ENCODE assay signal across 14 cellular contexts in genomic region chr5:73917433-73917832, GRCh38.
DNase-seq lines count a peak whose midpoint lies in the region; ATAC-seq lines count a peak whose summit lies in the region.
"Had no signal": no experiment of that assay in that cellular context is flagged by ENCODE, and none has a peak within 500 bp of the region (broad histone marks: within the 10 kb centered on the region; RNA-seq: fewer than 3 reads in every experiment).

No MANE protein-coding gene starts in this region.

- no peak overlapping the region for H3K4me3 Mint-ChIP-seq in activated naive CD4-positive, alpha-beta T cell treated with anti-CD3 and anti-CD28 coated beads for 36 hours
- H3K4me3 Mint-ChIP-seq: CD8-positive, alpha-beta memory T cell; neural progenitor cell had no signal

- intact Hi-C loops in left ventricle myocardium superior (cut with micrococcal nuclease) = no loop called here
- intact Hi-C loops in activated naive CD4-positive, alpha-beta T cell treated with anti-CD3 and anti-CD28 coated beads for 36 hours (cut with micrococcal nuclease) = no loop called here

- no peaks in the 10 kb centered on the region for H3K36me3 Mint-ChIP-seq in activated naive CD4-positive, alpha-beta T cell treated with anti-CD3 and anti-CD28 coated beads for 36 hours (ENCODE audit: low read depth)
- H3K36me3 Mint-ChIP-seq: CD8-positive, alpha-beta memory T cell; neural progenitor cell had no signal

- DNase-seq in NCI-H146 (lab: John Stamatoyannopoulos, UW) = peak; percentile 69
- peak in 40 of 58 donors; percentile 3 to 82 (median 40) for DNase-seq in anterior cingulate cortex (lab: John Stamatoyannopoulos, UW)
- peak; percentile 64 for DNase-seq in left ventricle myocardium superior
- peak; percentile 25 for DNase-seq in renal cortical epithelial cell (ENCODE audit: low read depth)
- no peak for DNase-seq in AG20443 (ENCODE audit: low spot score)
- no peak for DNase-seq in activated naive CD4-positive, alpha-beta T cell treated with anti-CD3 and anti-CD28 coated beads for 36 hours
- DNase-seq in mesenteric fat pad (ENCODE audit: low spot score) = no peak
- DNase-seq in stimulated activated CD4-positive, alpha-beta T cell treated with anti-CD3 and anti-CD28 coated beads, Interleukin-2, amount 100 ng/mL, for 24 hours = no peak
- DNase-seq: activated CD4-positive, CD25-positive, alpha-beta regulatory T cell treated with anti-CD3 and anti-CD28 coated beads, Interleukin-2, amount 50 U/mL, for 72 hours; activated T-cell treated with anti-CD3 and anti-CD28 coated beads, Interleukin-2, amount 50 U/mL, for 48 hours; CD8-positive, alpha-beta memory T cell; NCI-H82; stimulated activated naive CD4-positive, alpha-beta T cell treated with Interleukin-2 at 50 U/mL for 16 hours had no signal

- H3K4me1 Mint-ChIP-seq in activated naive CD4-positive, alpha-beta T cell treated with anti-CD3 and anti-CD28 coated beads for 36 hours (ENCODE audit: low read depth) = peaks cover 5% of the 10 kb centered on the region

- peaks cover 4% of the 10 kb centered on the region for H3K27me3 Mint-ChIP-seq in activated naive CD4-positive, alpha-beta T cell treated with anti-CD3 and anti-CD28 coated beads for 36 hours (ENCODE audit: low read depth)

- ATAC-seq in left ventricle myocardium superior = peak; percentile 74

- H3K9me3 Mint-ChIP-seq in activated naive CD4-positive, alpha-beta T cell treated with anti-CD3 and anti-CD28 coated beads for 36 hours = no peaks in the 10 kb centered on the region
- H3K9me3 Mint-ChIP-seq: CD8-positive, alpha-beta memory T cell; neural progenitor cell had no signal

- H3K27ac Mint-ChIP-seq in activated naive CD4-positive, alpha-beta T cell treated with anti-CD3 and anti-CD28 coated beads for 36 hours = no peak overlapping the region
- H3K27ac Mint-ChIP-seq: CD8-positive, alpha-beta memory T cell; neural progenitor cell had no signal

- CTCF ChIA-PET in activated naive CD4-positive, alpha-beta T cell treated with anti-CD3 and anti-CD28 coated beads for 36 hours (lab: Charles Lee) = interaction anchor here (1.5 kb wide), 1 partner anchor 15 kb away, joined by 6 read pairs; no protein-coding TSS in a partner anchor

Comparison
In these comparisons a context has a peak if more than half of its experiments do, and no peak if none do; other contexts are left out.
1. DNase-seq: peak in NCI-H146 (single experiment), anterior cingulate cortex (40 of 58), left ventricle myocardium superior (single experiment) and renal cortical epithelial cell (single experiment); none in AG20443 (single experiment), activated naive CD4-positive, alpha-beta T cell treated with anti-CD3 and anti-CD28 coated beads for 36 hours (single experiment), mesenteric fat pad (single experiment) and stimulated activated CD4-positive, alpha-beta T cell treated with anti-CD3 and anti-CD28 coated beads, Interleukin-2, amount 100 ng/mL, for 24 hours (0 of 2).